In genomic region chr22:33896801-33897620, GRCh38 we compare ENCODE assay signal across 1 cellular context.
TF ChIP-seq lines count a peak whose summit lies in the region.

No MANE protein-coding gene starts in this region.

TF ChIP-seq in GM12878, 131 proteins besides CTCF, POLR2A, EP300 and RAD21 (continued from another document):
- TF ChIP-seq ZSCAN29 (IDR thresholded peaks at IDR 0.05) (no peak), JUNB (IDR thresholded peaks at IDR 0.05) (peak; percentile 66), TCF3 (IDR thresholded peaks at IDR 0.05; ENCODE audit: borderline replicate concordance, insufficient read depth, low read depth, low read length) (0 out of 2 replicates have a peak, but pooled peaks have one; percentile 41), EED (IDR thresholded peaks at IDR 0.05; ENCODE audit: low read depth) (peak; percentile 87), MLLT1 (IDR thresholded peaks at IDR 0.05) (no peak), MEF2A (IDR thresholded peaks at IDR 0.05; ENCODE audit: insufficient read depth, low read depth, low read length) (0 out of 2 replicates have a peak, but pooled peaks have one; percentile 21), NFIC (IDR thresholded peaks at IDR 0.05; ENCODE audit: low read depth, low read length) (peak; percentile 65), TAF1 (IDR thresholded peaks at IDR 0.05; ENCODE audit: borderline replicate concordance, low read depth, low read length) (peak; percentile 63; the same call in 1 of the 2 replicates), ETV6 (conservative IDR thresholded peaks at IDR 0.05 in 1 of 2, IDR thresholded peaks at IDR 0.05 in 1 of 2; ENCODE audit: borderline replicate concordance in 1 of 2, low read depth in 1 of 2) (peak in 1 of 2 experiments; percentile 61; a peak in 2 of 4 replicates), TCF12 (IDR thresholded peaks at IDR 0.05; ENCODE audit: low read depth, low read length) (peak; percentile 69), TBL1XR1 (IDR thresholded peaks at IDR 0.05; ENCODE audit: low read depth, low read length) (no peak), IKZF1 (conservative IDR thresholded peaks at IDR 0.05) (peak; percentile 71), SPI1 (IDR thresholded peaks at IDR 0.05; ENCODE audit: borderline replicate concordance, insufficient read depth, low read depth, low read length) (0 out of 2 replicates have a peak, but pooled peaks have one; percentile 9), NR2F1 (conservative IDR thresholded peaks at IDR 0.05) (peak; percentile 40; the same call in 1 of the 2 replicates), POLR2AphosphoS5 (IDR thresholded peaks at IDR 0.05; ENCODE audit: low read length) (peak; percentile 68), POU2F2 (IDR thresholded peaks at IDR 0.05; ENCODE audit: borderline replicate concordance, low read depth, low read length) (0 out of 3 replicates have a peak, but pooled peaks have one; percentile 21), RCOR1 (conservative IDR thresholded peaks at IDR 0.05; ENCODE audit: low read depth, low read length) (0 out of 2 replicates have a peak, but pooled peaks have one; percentile 43), SKIL (IDR thresholded peaks at IDR 0.05; ENCODE audit: low read depth, poor library complexity, severe bottlenecking) (peak; percentile 15), IKZF2 (IDR thresholded peaks at IDR 0.05) (peak; percentile 21 to 51; a peak in 2 of 4 replicates), BRCA1 (IDR thresholded peaks at IDR 0.05; ENCODE audit: low read depth, low read length) (no peak), RUNX3 (IDR thresholded peaks at IDR 0.05; ENCODE audit: low read length) (peak; percentile 74; the same call in 1 of the 2 replicates), TCF7 (IDR thresholded peaks at IDR 0.05; ENCODE audit: borderline replicate concordance) (peak; percentile 10; the same call in 1 of the 2 replicates)
